Comparison of ENCODE assay signal across 14 cellular contexts in the genomic region with DNA sequence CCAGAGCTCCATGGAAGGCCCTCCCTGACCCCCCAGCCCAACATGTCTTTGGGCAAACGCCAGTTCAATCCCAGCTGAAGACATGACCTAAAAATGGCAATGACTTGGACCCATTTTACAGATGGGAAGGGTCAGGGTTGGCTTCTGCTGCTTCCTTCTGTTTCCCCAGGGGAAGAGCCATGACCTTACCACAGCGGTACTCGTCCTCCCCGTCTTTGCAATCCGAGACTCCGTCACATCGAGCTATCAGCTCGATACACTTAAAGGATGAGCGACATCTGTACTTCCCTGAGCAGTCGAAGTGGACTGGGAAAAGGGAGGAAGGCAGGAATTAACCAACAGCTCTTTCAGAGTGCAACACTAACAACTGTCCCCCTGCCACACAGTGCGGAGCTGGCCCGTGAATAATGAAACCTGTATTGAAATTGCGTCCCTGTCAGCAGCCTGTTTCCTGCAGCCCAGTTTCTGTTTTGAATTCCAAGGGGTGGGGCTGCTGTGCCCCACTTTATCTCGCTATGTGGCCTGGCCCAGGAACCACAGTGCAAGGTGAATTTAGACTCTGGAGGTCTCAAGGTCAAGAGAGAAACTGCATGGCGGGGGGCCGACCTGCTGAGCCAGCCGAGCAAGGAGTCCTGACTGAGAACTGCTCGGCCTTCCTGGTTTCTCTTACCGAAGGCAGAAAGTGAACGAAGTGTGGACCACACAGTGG. TPM values are rescaled to one million over a fixed set of nuclear protein-coding genes. Genes with fewer than 3 reads are reported as not detected.
DNase-seq lines count a peak whose midpoint lies in the region; ATAC-seq, FAIRE-seq and TF ChIP-seq lines count a peak whose summit lies in the region.
"Had no signal": no experiment of that assay in that cellular context is flagged by ENCODE, and none has a peak within 500 bp of the region (broad histone marks: within the 10 kb centered on the region; RNA-seq: fewer than 3 reads in every experiment).

No MANE protein-coding gene starts in this region.

- TF ChIP-seq POLR2A in stomach (IDR thresholded peaks at IDR 0.05) = no peak

- ATAC-seq in GM21786 (IDR thresholded peaks at IDR 0.05; ENCODE audit: unreplicated experiment) = no peak

- CTCF ChIA-PET in activated naive CD4-positive, alpha-beta T cell treated with anti-CD3 and anti-CD28 coated beads for 36 hours (lab: Charles Lee) = no interaction called here

- TF ChIP-seq EP300 in stomach (IDR thresholded peaks at IDR 0.05) = no peak

- DNase-seq in activated naive CD4-positive, alpha-beta T cell treated with anti-CD3 and anti-CD28 coated beads for 36 hours = no peak
- no peak for DNase-seq in activated naive CD4-positive, alpha-beta T cell treated with Interleukin-2 at 50 U/mL for 16 hours
- DNase-seq in SW480 (ENCODE audit: low spot score) = peak; percentile 87
- no peak for DNase-seq in kidney
- peak; percentile 70 for DNase-seq in stomach
- DNase-seq in NAMALWA (ENCODE audit: low spot score) = no peak
- no peak for DNase-seq in dermis blood vessel endothelial cell
- DNase-seq: activated CD4-positive, alpha-beta T cell treated with anti-CD3 and anti-CD28 coated beads, Interleukin-2, amount 50 U/mL, for 48 hours; NCI-H446; trophoblast cell had no signal

- H3K27ac Mint-ChIP-seq in activated naive CD4-positive, alpha-beta T cell treated with anti-CD3 and anti-CD28 coated beads for 36 hours = peak overlapping the region; percentile 28

- peaks cover 0 to 15% (median 0%) of the 10 kb centered on the region in 3 donors for H3K27me3 ChIP-seq in stomach

- no peaks in the 10 kb centered on the region for H3K27me3 Mint-ChIP-seq in activated naive CD4-positive, alpha-beta T cell treated with anti-CD3 and anti-CD28 coated beads for 36 hours (ENCODE audit: low read depth)

- H3K36me3 Mint-ChIP-seq in activated naive CD4-positive, alpha-beta T cell treated with anti-CD3 and anti-CD28 coated beads for 36 hours (ENCODE audit: low read depth) = peaks cover 8% of the 10 kb centered on the region

- intact Hi-C loops in activated naive CD4-positive, alpha-beta T cell treated with anti-CD3 and anti-CD28 coated beads for 36 hours (cut with micrococcal nuclease) = no loop called here
- intact Hi-C loops in kidney (cut with DNase I) = no loop called here
- intact Hi-C loops in stomach (cut with DNase I; ENCODE audit: low total_unique reads) = no loop called here

- H3K4me1 ChIP-seq in kidney (ENCODE audit: control insufficient read depth in 1 of 2, insufficient read depth in 1 of 2, low read depth in 1 of 2, low read length in 2 of 2) (no peaks in the 10 kb centered on the region), stomach (peaks cover 10 to 43% (median 19%) of the 10 kb centered on the region in 4 donors)
- H3K4me1 ChIP-seq: prostate gland had no signal

- H3K9me3 Mint-ChIP-seq in activated naive CD4-positive, alpha-beta T cell treated with anti-CD3 and anti-CD28 coated beads for 36 hours = no peaks in the 10 kb centered on the region

- 27 to 48% (median 38%) methylated on average over 17 to 20 of the region's 20 CpGs for WGBS in stomach, 5 donors

- no peak overlapping the region for H3K4me3 Mint-ChIP-seq in activated naive CD4-positive, alpha-beta T cell treated with anti-CD3 and anti-CD28 coated beads for 36 hours

- peak overlapping the region in 1 of 2 donors; percentile 29 for H3K9ac ChIP-seq in kidney (ENCODE audit: low read length in 2 of 2)

- TF ChIP-seq CTCF in kidney (IDR thresholded peaks at IDR 0.05; ENCODE audit: borderline replicate concordance, extremely low read depth, insufficient read depth) (no peak), stomach (IDR thresholded peaks at IDR 0.05) (no peak)

- no peak for FAIRE-seq in kidney (lab: Jason Lieb, UNC)

- H3K36me3 ChIP-seq in kidney (ENCODE audit: control insufficient read depth in 1 of 2, insufficient read depth in 2 of 2, low read length in 2 of 2) = no peaks in the 10 kb centered on the region
- no peaks in the 10 kb centered on the region for H3K36me3 ChIP-seq in stomach
- H3K36me3 ChIP-seq: prostate gland had no signal

- H3K27ac ChIP-seq in kidney (ENCODE audit: low read depth in 2 of 2, low read length in 2 of 2) (peak overlapping the region; percentile 33 to 41), stomach (peak overlapping the region; percentile 75 to 90 (median 85))
- H3K27ac ChIP-seq: prostate gland had no signal

- H3K9me3 ChIP-seq in kidney (ENCODE audit: control insufficient read depth in 1 of 2, low read length in 2 of 2) (no peaks in the 10 kb centered on the region), stomach (no peaks in the 10 kb centered on the region)
- H3K9me3 ChIP-seq: prostate gland had no signal

- peak overlapping the region in 1 of 2 donors; percentile 35 for H3K4me3 ChIP-seq in kidney (ENCODE audit: low read length in 2 of 2)
- H3K4me3 ChIP-seq in stomach = peak overlapping the region in 3 of 4 donors; percentile 7 to 22 (median 7)
- H3K4me3 ChIP-seq: prostate gland had no signal

- H3K4me1 Mint-ChIP-seq in activated naive CD4-positive, alpha-beta T cell treated with anti-CD3 and anti-CD28 coated beads for 36 hours (ENCODE audit: low read depth) = peaks cover 47% of the 10 kb centered on the region

RNA-seq across cellular contexts. Expression of a gene that starts 7.0 kb away (rescaled TPM):
- 10 to 100 TPM; 10.9 to 11.5 TPM for total RNA-seq in activated naive CD4-positive, alpha-beta T cell treated with anti-CD3 and anti-CD28 coated beads for 36 hours
- total RNA-seq in kidney (15.4 TPM), stomach (10 to 100 TPM in 2 of 5 donors, 1 to 10 TPM in 1, under 1 TPM in 1, not detected in 1; 0.45 to 37.9 (median 9.7) TPM), dermis blood vessel endothelial cell (0.05 TPM in 1 of 2 replicates, not detected in the other)
- polyA plus RNA-seq in kidney (ENCODE audit: insufficient read depth, low read depth, low replicate concordance) (3.0 TPM), stomach (1 to 10 TPM; 1.8 to 3.9 (median 3.7) TPM)
- total RNA-seq: HT1080 had no signal

RNA-seq across cellular contexts. Expression of a gene that starts 14.8 kb away (rescaled TPM):
- total RNA-seq in activated naive CD4-positive, alpha-beta T cell treated with anti-CD3 and anti-CD28 coated beads for 36 hours = 10 to 100 TPM; 13.5 to 14.9 TPM
- total RNA-seq in kidney (2.7 TPM), stomach (1 to 10 TPM in 2 of 5 donors, under 1 TPM in 2, not detected in 1; 0.29 to 4.6 (median 1.2) TPM), dermis blood vessel endothelial cell (not detected in 2 replicates)
- polyA plus RNA-seq in kidney (ENCODE audit: insufficient read depth, low read depth, low replicate concordance) (not detected), stomach (under 1 TPM; 0.18 to 0.31 (median 0.25) TPM)
- total RNA-seq: HT1080, SK-MEL-5 had no signal

RNA-seq across cellular contexts. Expression of a gene that starts 22.6 kb away (rescaled TPM):
- not detected for total RNA-seq in activated naive CD4-positive, alpha-beta T cell treated with anti-CD3 and anti-CD28 coated beads for 36 hours
- total RNA-seq in kidney (not detected), stomach (1,000 to 10,000 TPM in 1 of 5 donors, 100 to 1,000 TPM in 1, 10 to 100 TPM in 2, not detected in 1; 62.4 to 1,697 (median 407) TPM), dermis blood vessel endothelial cell (not detected in 2 replicates)
- polyA plus RNA-seq in kidney (ENCODE audit: insufficient read depth, low read depth, low replicate concordance) (not detected), stomach (over 10,000 TPM in 1 of 3 donors, 1,000 to 10,000 TPM in 1, 100 to 1,000 TPM in 1; 385 to 10,944 (median 1,930) TPM)
- total RNA-seq: HT1080, SK-MEL-5 had no signal

RNA-seq across cellular contexts. Expression of a gene that starts 38.1 kb away (rescaled TPM):
- total RNA-seq in activated naive CD4-positive, alpha-beta T cell treated with anti-CD3 and anti-CD28 coated beads for 36 hours = not detected
- total RNA-seq in kidney = not detected
- polyA plus RNA-seq in kidney (ENCODE audit: insufficient read depth, low read depth, low replicate concordance) = not detected
- 1,000 to 10,000 TPM in 3 of 5 donors, 100 to 1,000 TPM in 1, 1 to 10 TPM in 1; 2.3 to 2,979 (median 1,039) TPM for total RNA-seq in stomach
- 1,000 to 10,000 TPM in 2 of 3 donors, 100 to 1,000 TPM in 1; 154 to 2,390 (median 1,084) TPM for polyA plus RNA-seq in stomach
- not detected in 2 replicates for total RNA-seq in dermis blood vessel endothelial cell
- total RNA-seq: HT1080, prostate gland, SK-MEL-5 had no signal

Comparison
In these comparisons a context has a peak if more than half of its experiments do, and no peak if none do; other contexts are left out.
1. DNase-seq: peak in SW480 (single experiment) and stomach (single experiment); none in activated naive CD4-positive, alpha-beta T cell treated with anti-CD3 and anti-CD28 coated beads for 36 hours (single experiment), activated naive CD4-positive, alpha-beta T cell treated with Interleukin-2 at 50 U/mL for 16 hours (single experiment), kidney (single experiment), NAMALWA (single experiment) and dermis blood vessel endothelial cell (single experiment).